26 cellular contexts compared by ENCODE assay signal in the genomic region with DNA sequence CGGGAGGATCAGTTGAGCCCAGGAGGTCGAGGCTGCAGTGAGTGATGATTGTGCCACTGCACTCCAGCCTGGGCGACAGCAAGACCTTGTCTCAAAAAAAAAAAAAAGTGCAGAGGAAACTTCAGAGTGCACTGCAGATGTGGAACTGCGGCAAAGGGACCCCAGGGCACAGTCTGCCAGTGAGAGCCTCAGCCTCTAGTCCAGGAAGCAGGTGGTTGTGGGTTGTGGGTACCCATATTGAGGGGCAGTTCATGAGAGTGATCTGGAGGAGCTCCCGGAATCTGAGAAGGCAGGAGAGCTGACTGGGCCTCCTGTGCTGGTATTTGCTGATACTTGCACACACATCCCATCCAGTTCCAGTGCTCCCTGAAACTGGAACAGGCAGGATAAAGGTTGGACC. TPM values are rescaled to one million over a fixed set of nuclear protein-coding genes. Genes with fewer than 3 reads are reported as not detected.
DNase-seq lines count a peak whose midpoint lies in the region; ATAC-seq and TF ChIP-seq lines count a peak whose summit lies in the region.
"Had no signal": no experiment of that assay in that cellular context is flagged by ENCODE, and none has a peak within 500 bp of the region (broad histone marks: within the 10 kb centered on the region; RNA-seq: fewer than 3 reads in every experiment).

No MANE protein-coding gene starts in this region.

- H4K20me1 ChIP-seq in OCI-LY3 (ENCODE audit: insufficient read depth, low read length) (no peaks in the 10 kb centered on the region), osteoblast (ENCODE audit: insufficient read depth, low read length) (no peaks in the 10 kb centered on the region)

- H3K79me2 ChIP-seq in OCI-LY3 (ENCODE audit: low read length) (no peaks in the 10 kb centered on the region), osteoblast (ENCODE audit: insufficient read depth, low read length) (no peaks in the 10 kb centered on the region)

- H3K4me1 Mint-ChIP-seq in activated CD8-positive, alpha-beta memory T cell treated with anti-CD3 and anti-CD28 coated beads, Interleukin-2, amount 10 ng/mL, durations not matched to agents 7 days and 5 days: peaks cover 9% of the 10 kb centered on the region

- H3K27ac ChIP-seq in KOPT-K1 (ENCODE audit: low read depth, low read length, poor library complexity, severe bottlenecking): peak overlapping the region; percentile 43
- H3K27ac ChIP-seq in OCI-LY3 (ENCODE audit: low read length): no peak overlapping the region
- H3K27ac ChIP-seq in osteoblast (ENCODE audit: low read depth, low read length): no peak overlapping the region
- H3K27ac ChIP-seq: GM23248, KMS-11, SK-N-MC had no signal

- peaks cover 4% of the 10 kb centered on the region for H3K9me3 Mint-ChIP-seq in activated CD8-positive, alpha-beta memory T cell treated with anti-CD3 and anti-CD28 coated beads, Interleukin-2, amount 10 ng/mL, durations not matched to agents 7 days and 5 days (ENCODE audit: low read depth)
- H3K9me3 Mint-ChIP-seq: CD4-positive, alpha-beta T cell had no signal

- H3K4me2 ChIP-seq in OCI-LY3 (ENCODE audit: low read length) (peak overlapping the region; percentile 93; the same call in 1 of the 2 replicates), osteoblast (ENCODE audit: insufficient read depth, low read length) (no peak overlapping the region)
- H3K4me2 ChIP-seq: KMS-11 had no signal

- H3K9me3 ChIP-seq in KOPT-K1 (ENCODE audit: insufficient read depth, low read length, poor library complexity, severe bottlenecking): peaks cover 25% of the 10 kb centered on the region
- peaks cover 5% of the 10 kb centered on the region for H3K9me3 ChIP-seq in OCI-LY3 (ENCODE audit: insufficient read depth, low read length)
- H3K9me3 ChIP-seq in osteoblast (ENCODE audit: low read depth, low read length): no peaks in the 10 kb centered on the region

- no peak overlapping the region for H3K9ac ChIP-seq in OCI-LY3 (ENCODE audit: low read length)
- H3K9ac ChIP-seq: GM23248, KMS-11 had no signal

- peak; percentile 44 for DNase-seq in activated CD8-positive, alpha-beta memory T cell treated with anti-CD3 and anti-CD28 coated beads, Interleukin-2, amount 10 ng/mL, durations not matched to agents 7 days and 5 days
- no peak for DNase-seq in activated CD8-positive, alpha-beta memory T cell treated with anti-CD3 and anti-CD28 coated beads for 24 hours
- DNase-seq in osteoblast (ENCODE audit: insufficient read length, low spot score, missing footprints): peak; percentile 42
- DNase-seq in activated CD4-positive, alpha-beta T cell treated with anti-CD3 and anti-CD28 coated beads, Interleukin-2, amount 50 U/mL, for 1 hour: no peak
- DNase-seq in midbrain (lab: John Stamatoyannopoulos, UW): no peak
- DNase-seq: 8988T; ACHN; CD4-positive, alpha-beta T cell; COR-L47; DMS53; GM23248; H9; NCI-H1105 treated with DMSO at 0.1 percent for 48 hours; NCI-H2029 treated with DMSO at 0.1 percent for 48 hours; NCI-H446 treated with DMSO at 0.1 percent for 48 hours; NCI-H526 treated with DMSO at 0.1 percent for 48 hours; OCI-M1; SIG-M5; SW 1271 had no signal

- no peak overlapping the region for H3K4me3 ChIP-seq in OCI-LY3 (ENCODE audit: low read length)
- H3K4me3 ChIP-seq in osteoblast (ENCODE audit: insufficient read depth, low read length): no peak overlapping the region
- H3K4me3 ChIP-seq: GM12878, GM23248, SK-N-MC had no signal

- peaks cover 11% of the 10 kb centered on the region for H3K27me3 ChIP-seq in OCI-LY3 (ENCODE audit: low read depth, low read length)
- H3K27me3 ChIP-seq in osteoblast (ENCODE audit: insufficient read depth, low read length): peaks cover 6% of the 10 kb centered on the region

- H3K27me3 Mint-ChIP-seq in activated CD8-positive, alpha-beta memory T cell treated with anti-CD3 and anti-CD28 coated beads, Interleukin-2, amount 10 ng/mL, durations not matched to agents 7 days and 5 days: peaks cover 11% of the 10 kb centered on the region
- H3K27me3 Mint-ChIP-seq: CD4-positive, alpha-beta T cell had no signal

- peaks cover 30% of the 10 kb centered on the region for H3K4me1 ChIP-seq in OCI-LY3 (ENCODE audit: low read length)
- no peaks in the 10 kb centered on the region for H3K4me1 ChIP-seq in osteoblast (ENCODE audit: insufficient read depth, low read length)

- no peaks in the 10 kb centered on the region for H3K36me3 ChIP-seq in KOPT-K1 (ENCODE audit: insufficient read depth, low read length)
- no peaks in the 10 kb centered on the region for H3K36me3 ChIP-seq in OCI-LY3 (replicated peaks; ENCODE audit: low read depth, low read length)
- H3K36me3 ChIP-seq in osteoblast (ENCODE audit: insufficient read depth, low read length): no peaks in the 10 kb centered on the region

- H3K4me3 Mint-ChIP-seq in activated CD8-positive, alpha-beta memory T cell treated with anti-CD3 and anti-CD28 coated beads, Interleukin-2, amount 10 ng/mL, durations not matched to agents 7 days and 5 days: no peak overlapping the region
- H3K4me3 Mint-ChIP-seq: CD4-positive, alpha-beta T cell; H9 had no signal

- TF ChIP-seq CTCF in OCI-LY3 (IDR thresholded peaks at IDR 0.05; ENCODE audit: low read depth, low read length) (no peak), osteoblast (IDR thresholded peaks at IDR 0.05; ENCODE audit: extremely low read depth, low read depth, low read length) (no peak)

- CTCF ChIA-PET in activated CD8-positive, alpha-beta memory T cell treated with anti-CD3 and anti-CD28 coated beads, Interleukin-2, amount 10 ng/mL, durations not matched to agents 7 days and 5 days (lab: Charles Lee): no interaction called here

- no peak overlapping the region for H3K27ac Mint-ChIP-seq in activated CD8-positive, alpha-beta memory T cell treated with anti-CD3 and anti-CD28 coated beads, Interleukin-2, amount 10 ng/mL, durations not matched to agents 7 days and 5 days
- H3K27ac Mint-ChIP-seq: CD4-positive, alpha-beta T cell; H9 had no signal

- H2AFZ ChIP-seq in OCI-LY3 (ENCODE audit: low read depth, low read length) (no peak overlapping the region), osteoblast (ENCODE audit: low read length) (no peak overlapping the region)
- H2AFZ ChIP-seq: GM23248 had no signal

- H3K36me3 Mint-ChIP-seq in activated CD8-positive, alpha-beta memory T cell treated with anti-CD3 and anti-CD28 coated beads, Interleukin-2, amount 10 ng/mL, durations not matched to agents 7 days and 5 days: no peaks in the 10 kb centered on the region

- ATAC-seq in activated CD8-positive, alpha-beta memory T cell treated with anti-CD3 and anti-CD28 coated beads, Interleukin-2, amount 10 ng/mL, durations not matched to agents 7 days and 5 days: no peak
- no peak for ATAC-seq in HG02981 (IDR thresholded peaks at IDR 0.05; ENCODE audit: unreplicated experiment)
- ATAC-seq: GM12878 had no signal

RNA-seq across cellular contexts. Expression of gene FOXN1, which starts 13.1 kb away (rescaled TPM):
- not detected for total RNA-seq in activated CD8-positive, alpha-beta memory T cell treated with anti-CD3 and anti-CD28 coated beads, Interleukin-2, amount 10 ng/mL, durations not matched to agents 7 days and 5 days
- not detected in 2 replicates for total RNA-seq in osteoblast
- total RNA-seq: CD4-positive, alpha-beta T cell; GM12878; GM23248; H9; M059J had no signal

RNA-seq across cellular contexts. Expression of gene UNC119, which starts 33.2 kb away (rescaled TPM):
- total RNA-seq in activated CD8-positive, alpha-beta memory T cell treated with anti-CD3 and anti-CD28 coated beads, Interleukin-2, amount 10 ng/mL, durations not matched to agents 7 days and 5 days: 10 to 100 TPM; 41.2 to 59.0 TPM
- total RNA-seq in osteoblast: 23.2 and 25.0 TPM in 2 replicates

RNA-seq across cellular contexts. Expression of gene SLC13A2, which starts 45.8 kb away (rescaled TPM):
- not detected for total RNA-seq in activated CD8-positive, alpha-beta memory T cell treated with anti-CD3 and anti-CD28 coated beads, Interleukin-2, amount 10 ng/mL, durations not matched to agents 7 days and 5 days
- not detected in 2 replicates for total RNA-seq in osteoblast
- total RNA-seq: CD4-positive, alpha-beta T cell; GM23248; H9; M059J had no signal

RNA-seq across cellular contexts. Expression of gene PIGS, which starts 52.1 kb away (rescaled TPM):
- total RNA-seq in activated CD8-positive, alpha-beta memory T cell treated with anti-CD3 and anti-CD28 coated beads, Interleukin-2, amount 10 ng/mL, durations not matched to agents 7 days and 5 days: 10 to 100 TPM; 61.0 to 66.2 TPM
- 49.9 and 54.5 TPM in 2 replicates for total RNA-seq in osteoblast

RNA-seq across cellular contexts. Expression of gene ALDOC, which starts 57.5 kb away (rescaled TPM):
- total RNA-seq in activated CD8-positive, alpha-beta memory T cell treated with anti-CD3 and anti-CD28 coated beads, Interleukin-2, amount 10 ng/mL, durations not matched to agents 7 days and 5 days: 10 to 100 TPM; 36.9 to 52.0 TPM
- total RNA-seq in osteoblast: 9.4 and 17.0 TPM in 2 replicates

Comparison
In these comparisons a context has a peak if more than half of its experiments do, and no peak if none do; other contexts are left out.
1. DNase-seq: peak in activated CD8-positive, alpha-beta memory T cell treated with anti-CD3 and anti-CD28 coated beads, Interleukin-2, amount 10 ng/mL, durations not matched to agents 7 days and 5 days (single experiment) and osteoblast (single experiment); none in activated CD8-positive, alpha-beta memory T cell treated with anti-CD3 and anti-CD28 coated beads for 24 hours (single experiment), activated CD4-positive, alpha-beta T cell treated with anti-CD3 and anti-CD28 coated beads, Interleukin-2, amount 50 U/mL, for 1 hour (single experiment) and midbrain (single experiment).